8 cellular contexts compared by ENCODE assay signal in genomic region chr11:107928767-107929507, GRCh38. TPM values are rescaled to one million over a fixed set of nuclear protein-coding genes. Genes with fewer than 3 reads are reported as not detected.
A peak's percentile ranks its signal among the peaks of the same experiment; 100 is the strongest.
DNase-seq lines count a peak whose midpoint lies in the region; ATAC-seq, FAIRE-seq and TF ChIP-seq lines count a peak whose summit lies in the region.

No MANE protein-coding gene starts in this region.

- peak overlapping the region; percentile 52 for H3K4me3 Mint-ChIP-seq in activated CD8-positive, alpha-beta T cell treated with anti-CD3 and anti-CD28 coated beads for 36 hours

- POLR2A ChIA-PET in GM10248 (lab: Yijun Ruan, JAX), result interaction anchor here (0.7 kb wide), 1 partner anchor 105 kb away, joined by 3 read pairs; no protein-coding TSS in a partner anchor
- POLR2A ChIA-PET in activated CD8-positive, alpha-beta T cell treated with anti-CD3 and anti-CD28 coated beads for 36 hours (lab: Charles Lee), result no interaction called here

- CTCF ChIA-PET in GM10248 (lab: Yijun Ruan, JAX), result interaction anchor here (1.1 to 3.1 kb wide), 2 partner anchors 11 to 769 kb away, joined by 3 to 24 read pairs; no protein-coding TSS in a partner anchor
- CTCF ChIA-PET in activated CD8-positive, alpha-beta T cell treated with anti-CD3 and anti-CD28 coated beads for 36 hours (lab: Charles Lee), result interaction anchor here (1.0 kb wide), 1 partner anchor 64 kb away, joined by 3 read pairs; no protein-coding TSS in a partner anchor

- H3K36me3 Mint-ChIP-seq in activated CD8-positive, alpha-beta T cell treated with anti-CD3 and anti-CD28 coated beads for 36 hours (ENCODE audit: low read depth), result no peaks in the 10 kb centered on the region

- no peak overlapping the region for H2AFZ ChIP-seq in GM23248

- ATAC-seq in activated CD8-positive, alpha-beta T cell treated with anti-CD3 and anti-CD28 coated beads for 36 hours, result no peak
- ATAC-seq in heart right ventricle (peak; percentile 36 to 76 (median 51)), psoas muscle (peak in 3 of 4 donors; percentile 2 to 36 (median 10)), HG02870 (IDR thresholded peaks at IDR 0.05; ENCODE audit: unreplicated experiment) (no peak)

- H3K9me3 Mint-ChIP-seq in activated CD8-positive, alpha-beta T cell treated with anti-CD3 and anti-CD28 coated beads for 36 hours, result no peaks in the 10 kb centered on the region

- H3K36me3 ChIP-seq in GM23248 (ENCODE audit: low read depth) (no peaks in the 10 kb centered on the region), heart right ventricle (no peaks in the 10 kb centered on the region), psoas muscle (ENCODE audit: insufficient read depth in 1 of 2, low read depth in 1 of 2) (no peaks in the 10 kb centered on the region)

- peak; percentile 28 for DNase-seq in GM10248 (ENCODE audit: extremely low spot score)
- no peak for DNase-seq in GM23248
- peak; percentile 70 for DNase-seq in NCI-H146 (lab: John Stamatoyannopoulos, UW)
- DNase-seq in activated CD8-positive, alpha-beta T cell treated with anti-CD3 and anti-CD28 coated beads for 36 hours, result peak; percentile 10
- peak in 1 of 2 donors; percentile 8 for DNase-seq in heart right ventricle
- peak in 1 of 2 donors; percentile 50 for DNase-seq in psoas muscle
- DNase-seq in RCC 7860 (ENCODE audit: low spot score), result no peak

- no peaks in the 10 kb centered on the region for H3K4me1 ChIP-seq in GM23248 (ENCODE audit: insufficient read depth)
- H3K4me1 ChIP-seq in heart right ventricle, result peaks cover 0 to 14% (median 9%) of the 10 kb centered on the region in 9 donors
- peaks cover 5% of the 10 kb centered on the region for H3K4me1 ChIP-seq in psoas muscle

- no peak overlapping the region for H3K27ac ChIP-seq in GM23248
- H3K27ac ChIP-seq in heart right ventricle, result peak overlapping the region in 5 of 10 donors; percentile 4 to 87 (median 17)
- H3K27ac ChIP-seq in psoas muscle, result no peak overlapping the region

- no peak for FAIRE-seq in RCC 7860 (lab: Jason Lieb, UNC)

- intact Hi-C loops in activated CD8-positive, alpha-beta T cell treated with anti-CD3 and anti-CD28 coated beads for 36 hours (cut with micrococcal nuclease), result no loop called here
- intact Hi-C loops in heart right ventricle (cut with DNase I), result no loop called here
- intact Hi-C loops in psoas muscle (cut with DNase I), result no loop called here

- WGBS in GM23248 (ENCODE audit: low coverage in 1 of 2, low lambda C conversion rate in 2 of 2, missing lambda C conversion rate in 2 of 2), 2 experiments, result 5% methylated on average over 36 to 41 of the region's 41 CpGs
- WGBS in heart right ventricle, 2 donors, result 2% methylated on average over 41 of the region's 41 CpGs
- 1 to 2% (median 1%) methylated on average over 31 to 41 of the region's 41 CpGs for WGBS in psoas muscle, 3 donors

- H3K27me3 ChIP-seq in GM23248 (replicated peaks; ENCODE audit: insufficient read depth), result peaks cover 18% of the 10 kb centered on the region
- H3K27me3 ChIP-seq in heart right ventricle, result peaks cover 0 to 65% (median 40%) of the 10 kb centered on the region in 7 donors
- H3K27me3 ChIP-seq in psoas muscle (ENCODE audit: insufficient read depth in 3 of 3, low read length in 2 of 3), result peaks cover 0 to 60% (median 18%) of the 10 kb centered on the region in 3 donors

- H3K4me3 ChIP-seq in GM23248 (peak overlapping the region; percentile 41; the same call in 1 of the 2 replicates), heart right ventricle (peak overlapping the region in 9 of 10 donors; percentile 10 to 63 (median 44)), psoas muscle (peak overlapping the region; percentile 57)

- H3K4me1 Mint-ChIP-seq in activated CD8-positive, alpha-beta T cell treated with anti-CD3 and anti-CD28 coated beads for 36 hours (ENCODE audit: low read depth), result peaks cover 10% of the 10 kb centered on the region

- peak overlapping the region; percentile 46 for H3K4me2 ChIP-seq in GM23248 (ENCODE audit: unreplicated experiment)

- in situ Hi-C loops in GM23248 (cut with MboI), result no loop called here

- TF ChIP-seq CTCF in GM10248 (IDR thresholded peaks at IDR 0.05; ENCODE audit: control extremely low read depth, extremely low read depth, low read depth, missing control alignments), result no peak
- no peak for TF ChIP-seq CTCF in activated CD8-positive, alpha-beta T cell treated with anti-CD3 and anti-CD28 coated beads for 36 hours (IDR thresholded peaks at IDR 0.05)
- no peak for TF ChIP-seq CTCF in heart right ventricle (IDR thresholded peaks at IDR 0.05)
- no peak for TF ChIP-seq CTCF in psoas muscle (IDR thresholded peaks at IDR 0.05)

- peaks cover 37% of the 10 kb centered on the region for H3K27me3 Mint-ChIP-seq in activated CD8-positive, alpha-beta T cell treated with anti-CD3 and anti-CD28 coated beads for 36 hours

- no peak overlapping the region for H3K9ac ChIP-seq in GM23248

- no peaks in the 10 kb centered on the region for H3K9me2 ChIP-seq in GM23248 (ENCODE audit: insufficient read depth)

- no peaks in the 10 kb centered on the region for H3F3A ChIP-seq in GM23248 (ENCODE audit: insufficient read depth)

- no peaks in the 10 kb centered on the region for H4K20me1 ChIP-seq in GM23248 (ENCODE audit: insufficient read depth)

- no peaks in the 10 kb centered on the region for H3K79me2 ChIP-seq in GM23248 (ENCODE audit: insufficient read depth)

- H3K9me3 ChIP-seq in GM23248 (ENCODE audit: low read depth) (no peaks in the 10 kb centered on the region), heart right ventricle (no peaks in the 10 kb centered on the region), psoas muscle (no peaks in the 10 kb centered on the region)

- H3K27ac Mint-ChIP-seq in activated CD8-positive, alpha-beta T cell treated with anti-CD3 and anti-CD28 coated beads for 36 hours, result no peak overlapping the region

RNA-seq across cellular contexts. Expression of gene RAB39A, which starts 0.7 kb away (rescaled TPM):
- total RNA-seq in GM23248 (2014; rRNA removed; shearing (Covaris generic)), result not detected in 2 replicates
- not detected in 2 replicates for polyA plus RNA-seq in GM23248 (2016; fragmentation: Nextera tagmentation; extraction: Ambion mirVana)
- total RNA-seq in activated CD8-positive, alpha-beta T cell treated with anti-CD3 and anti-CD28 coated beads for 36 hours, result not detected
- 1 to 10 TPM in 1 of 10 donors, under 1 TPM in 7, not detected in 2; 0.15 to 3.0 (median 0.32) TPM for total RNA-seq in heart right ventricle
- polyA plus RNA-seq in heart right ventricle, result under 1 TPM in 1 of 2 donors, not detected in 1; 0.01 TPM
- under 1 TPM; 0.23 to 0.45 (median 0.30) TPM for total RNA-seq in psoas muscle
- polyA plus RNA-seq in psoas muscle, result under 1 TPM in 2 of 3 donors, not detected in 1; 0.04 to 0.10 TPM

Comparison
In these comparisons a context has a peak if more than half of its experiments do, and no peak if none do; other contexts are left out.
1. DNase-seq: peak in GM10248 (single experiment), NCI-H146 (single experiment) and activated CD8-positive, alpha-beta T cell treated with anti-CD3 and anti-CD28 coated beads for 36 hours (single experiment); none in GM23248 (single experiment) and RCC 7860 (single experiment).
2. ATAC-seq: peak in heart right ventricle (8 of 8) and psoas muscle (3 of 4); none in activated CD8-positive, alpha-beta T cell treated with anti-CD3 and anti-CD28 coated beads for 36 hours (single experiment) and HG02870 (single experiment).
3. Peak in every context shown above with its lines, with median percentiles within 50 percentile points of each other: H3K4me3 ChIP-seq.